20 cellular contexts compared by ENCODE assay signal in genomic region chr12:709631-710030, GRCh38. TPM values are rescaled to one million over a fixed set of nuclear protein-coding genes. Genes with fewer than 3 reads are reported as not detected.
DNase-seq lines count a peak whose midpoint lies in the region; ATAC-seq, FAIRE-seq and TF ChIP-seq lines count a peak whose summit lies in the region.
"Had no signal": no experiment of that assay in that cellular context is flagged by ENCODE, and none has a peak within 500 bp of the region (broad histone marks: within the 10 kb centered on the region; RNA-seq: fewer than 3 reads in every experiment).

No MANE protein-coding gene starts in this region.

- intact Hi-C loops in HepG2 (cut with micrococcal nuclease; ENCODE audit: unreplicated experiment): no loop called here

- in situ Hi-C loops in HepG2 (cut with HindIII; ENCODE audit: extremely low pct_ligation_motif_present, low pct_unique_long_range_greater_than_20kb): no loop called here

- no peaks in the 10 kb centered on the region for H3K27me3 ChIP-seq in liver (ENCODE audit: control insufficient read depth in 4 of 4, insufficient read depth in 4 of 4, low read length in 3 of 4)
- peaks cover 0 to 10% of the 10 kb centered on the region in 2 experiments; a peak in 1 of 5 replicates for H3K27me3 ChIP-seq in HepG2 (ENCODE audit: control insufficient read depth in 1 of 2, insufficient read depth in 2 of 2, low read length in 2 of 2)

- TF ChIP-seq CTCF in liver (IDR thresholded peaks at IDR 0.05; ENCODE audit: low read depth, low read length, missing input control): no peak
- TF ChIP-seq CTCF in HepG2 (CRISPR knock-in tag; IDR thresholded peaks at IDR 0.05): no peak
- TF ChIP-seq CTCF in nephron progenitor cell (IDR thresholded peaks at IDR 0.05): no peak
- no peak for TF ChIP-seq CTCF in endothelial cell (IDR thresholded peaks at IDR 0.05; ENCODE audit: unreplicated experiment)

- H3K4me3 Mint-ChIP-seq in nephron progenitor cell: no peak overlapping the region
- H3K4me3 Mint-ChIP-seq in endothelial cell (ENCODE audit: unreplicated experiment): no peak overlapping the region
- H3K4me3 Mint-ChIP-seq: CD8-positive, alpha-beta T cell; HFFc6 had no signal

- H3K27ac ChIP-seq in liver (ENCODE audit: low read depth in 1 of 2, low read length in 2 of 2) (no peak overlapping the region), HepG2 (ENCODE audit: extremely low read length, insufficient read depth, low read length) (no peak overlapping the region), cingulate gyrus (ENCODE audit: low read depth, low read length) (peak overlapping the region; percentile 60)

- H3K27me3 Mint-ChIP-seq in nephron progenitor cell (ENCODE audit: low read depth, poor library complexity): peaks cover 17% of the 10 kb centered on the region
- no peaks in the 10 kb centered on the region for H3K27me3 Mint-ChIP-seq in endothelial cell (ENCODE audit: unreplicated experiment)

- peak overlapping the region; percentile 74 for H3K27ac Mint-ChIP-seq in nephron progenitor cell
- H3K27ac Mint-ChIP-seq in endothelial cell (ENCODE audit: unreplicated experiment): no peak overlapping the region
- H3K27ac Mint-ChIP-seq: CD14-positive monocyte; CD8-positive, alpha-beta T cell; HFFc6 had no signal

- BruUV-seq in HepG2 (replicated peaks; lab: Mats Ljungman, UMichigan): no TSS peak

- H3K4me3 ChIP-seq in liver (ENCODE audit: low read depth in 1 of 3, low read length in 3 of 3) (no peak overlapping the region), HepG2 (replicated peaks in 1 of 3; ENCODE audit: insufficient read depth in 1 of 3, low read depth in 2 of 3, low read length in 3 of 3) (no peak overlapping the region)
- H3K4me3 ChIP-seq: HAP-1 had no signal

- H3K36me3 ChIP-seq in liver (ENCODE audit: control insufficient read depth in 4 of 4, insufficient read depth in 3 of 4, low read depth in 1 of 4, low read length in 3 of 4) (no peaks in the 10 kb centered on the region), HepG2 (replicated peaks in 1 of 2; ENCODE audit: control insufficient read depth in 1 of 2, insufficient read depth in 2 of 2, low read length in 2 of 2) (no peaks in the 10 kb centered on the region)
- H3K36me3 ChIP-seq: HAP-1 had no signal

- CTCF ChIA-PET in HepG2 (lab: Yijun Ruan, JAX; ENCODE audit: low intra/inter-chr PET ratio, low total read pairs): no interaction called here

- no peaks in the 10 kb centered on the region for H3K4me1 ChIP-seq in liver (ENCODE audit: control insufficient read depth in 4 of 4, insufficient read depth in 4 of 4, low read length in 3 of 4)
- peaks cover 20% of the 10 kb centered on the region for H3K4me1 ChIP-seq in HepG2 (ENCODE audit: insufficient read depth, low read length)
- H3K4me1 ChIP-seq: HAP-1 had no signal

- TF ChIP-seq EP300 in HepG2 (IDR thresholded peaks at IDR 0.05; ENCODE audit: low read depth in 2 of 2, low read length in 2 of 2) (no peak), HepG2 (CRISPR knock-in tag; IDR thresholded peaks at IDR 0.05; ENCODE audit: borderline replicate concordance) (no peak)

- no peak for FAIRE-seq in HepG2 (lab: Jason Lieb, UNC)
- FAIRE-seq: D721Med, G401.6, GM12891 had no signal

- H3K36me3 Mint-ChIP-seq in nephron progenitor cell (ENCODE audit: low read depth) (no peaks in the 10 kb centered on the region), endothelial cell (ENCODE audit: low read depth, unreplicated experiment) (no peaks in the 10 kb centered on the region)
- H3K36me3 Mint-ChIP-seq: CD14-positive monocyte; CD8-positive, alpha-beta T cell had no signal

- TF ChIP-seq POLR2A in HepG2 (IDR thresholded peaks at IDR 0.05; ENCODE audit: insufficient read depth in 1 of 2, low read depth in 2 of 2, low read length in 2 of 2): no peak

- no peaks in the 10 kb centered on the region for H3K79me2 ChIP-seq in HepG2 (ENCODE audit: insufficient read depth, low read length)

- H3K9me3 ChIP-seq in liver (ENCODE audit: control insufficient read depth in 4 of 4, low read length in 3 of 4): no peaks in the 10 kb centered on the region
- H3K9me3 ChIP-seq in HepG2 (ENCODE audit: low read length): no peaks in the 10 kb centered on the region
- H3K9me3 ChIP-seq: HAP-1 had no signal

- POLR2A ChIA-PET in HepG2 (lab: Yijun Ruan, JAX): no interaction called here

- no peak for ATAC-seq in HepG2
- ATAC-seq in GM21423 (IDR thresholded peaks at IDR 0.05; ENCODE audit: unreplicated experiment): no peak
- ATAC-seq: CD8-positive, alpha-beta T cell had no signal

- H3K9ac ChIP-seq in liver (ENCODE audit: low read depth in 1 of 2, low read length in 2 of 2): no peak overlapping the region
- no peak overlapping the region for H3K9ac ChIP-seq in HepG2 (ENCODE audit: insufficient read depth, low read depth, low read length)

- DNase-seq in HepG2 (ENCODE audit: low spot score): no peak
- DNase-seq in nephron progenitor cell: no peak
- no peak for DNase-seq in endothelial cell (ENCODE audit: low spot score)
- no peak for DNase-seq in stimulated activated naive CD4-positive, alpha-beta T cell (lab: John Stamatoyannopoulos, UW)
- DNase-seq: CD8-positive, alpha-beta T cell; COR-L47; DMS153; DMS79 treated with DMSO at 0.1 percent for 48 hours; EL; GOT3; HFFc6 had no signal

- H3K4me1 Mint-ChIP-seq in nephron progenitor cell (peaks cover 5% of the 10 kb centered on the region), endothelial cell (ENCODE audit: unreplicated experiment) (no peaks in the 10 kb centered on the region)
- H3K4me1 Mint-ChIP-seq: CD14-positive monocyte had no signal

- WGBS in liver: 90% methylated on average over 6 of the region's 6 CpGs
- 77% methylated on average over 6 of the region's 6 CpGs for WGBS in HepG2 (ENCODE audit: low lambda C conversion rate)

- H2AFZ ChIP-seq in HepG2 (ENCODE audit: low read length): no peak overlapping the region

- no peaks in the 10 kb centered on the region for H4K20me1 ChIP-seq in HepG2 (ENCODE audit: insufficient read depth, low read length)

- no peak overlapping the region for H3K4me2 ChIP-seq in HepG2 (ENCODE audit: low read depth, low read length)

- H3K9me3 Mint-ChIP-seq in nephron progenitor cell: no peaks in the 10 kb centered on the region
- no peaks in the 10 kb centered on the region for H3K9me3 Mint-ChIP-seq in endothelial cell (ENCODE audit: unreplicated experiment)
- H3K9me3 Mint-ChIP-seq: CD8-positive, alpha-beta T cell; HFFc6 had no signal

- TF ChIP-seq RAD21 in liver (IDR thresholded peaks at IDR 0.05): peak; percentile 50
- TF ChIP-seq RAD21 in HepG2 (CRISPR knock-in tag; IDR thresholded peaks at IDR 0.05): no peak

RNA-seq across cellular contexts. Expression of gene WNK1, which starts 42.7 kb away (rescaled TPM):
- total RNA-seq in liver: 100 to 1,000 TPM in 1 of 2 donors, 10 to 100 TPM in 1; 78.9 to 299 TPM
- polyA plus RNA-seq in liver: 10 to 100 TPM; 22.4 to 28.7 TPM
- 31.1 and 55.4 TPM in 2 replicates for total RNA-seq in HepG2 (2016; rRNA removed; fragmentation: Illumina TruSeq; extraction: Trizol)
- 6.9 and 7.5 TPM in 2 replicates for total RNA-seq in HepG2 (2016; cell fraction: cytosol; rRNA removed; fragmentation: Illumina TruSeq; extraction: Trizol; ENCODE audit: low read depth)
- 30.0 and 49.7 TPM in 2 replicates for total RNA-seq in HepG2 (2016; cell fraction: insoluble cytoplasmic fraction; rRNA removed; fragmentation: Illumina TruSeq; extraction: Trizol)
- total RNA-seq in HepG2 (2016; cell fraction: membrane; rRNA removed; fragmentation: Illumina TruSeq; extraction: Trizol): 13.9 and 14.6 TPM in 2 replicates
- 64.2 and 67.8 TPM in 2 replicates for total RNA-seq in HepG2 (2016; cell fraction: nucleus; rRNA removed; fragmentation: Illumina TruSeq; extraction: Trizol)
- polyA plus RNA-seq in HepG2 (2011; rRNA removed): 54.8 and 63.6 TPM in 2 replicates
- 42.4 and 52.8 TPM in 2 replicates for polyA plus RNA-seq in HepG2 (2011; cell fraction: cytosol; rRNA removed)
- polyA plus RNA-seq in HepG2 (2011; cell fraction: nucleus; rRNA removed): 73.1 and 75.6 TPM in 2 replicates
- 62.3 and 73.2 TPM in 2 replicates for polyA plus RNA-seq in HepG2 (2012)
- 0.92 and 0.94 TPM in 2 replicates for polyA plus RNA-seq in HepG2 (2016; cell fraction: cytosol; fragmentation: Illumina TruSeq; extraction: Trizol; ENCODE audit: low read depth)
- 35.7 and 39.9 TPM in 2 replicates for polyA plus RNA-seq in HepG2 (2016; cell fraction: insoluble cytoplasmic fraction; fragmentation: Illumina TruSeq; extraction: Trizol; ENCODE audit: low read depth)
- polyA plus RNA-seq in HepG2 (2016; cell fraction: membrane; fragmentation: Illumina TruSeq; extraction: Trizol; ENCODE audit: low read depth): 2.2 and 4.7 TPM in 2 replicates
- 39.9 and 51.6 TPM in 2 replicates for polyA plus RNA-seq in HepG2 (2016; cell fraction: nucleus; fragmentation: Illumina TruSeq; extraction: Trizol; ENCODE audit: insufficient read depth, low read depth)
- polyA minus RNA-seq in HepG2 (2011; rRNA and poly(A)+ RNA removed; ENCODE audit: low replicate concordance): 231 and 292 TPM in 2 replicates
- polyA minus RNA-seq in HepG2 (2011; cell fraction: cytosol; rRNA and poly(A)+ RNA removed): 157 and 213 TPM in 2 replicates
- polyA minus RNA-seq in HepG2 (2011; cell fraction: nucleus; rRNA and poly(A)+ RNA removed): 269 and 312 TPM in 2 replicates
- total RNA-seq in endothelial cell (ENCODE audit: unreplicated experiment): 160 TPM

RNA-seq across cellular contexts. Expression of gene NINJ2, which starts 46.4 kb away (rescaled TPM):
- total RNA-seq in liver (10 to 100 TPM in 1 of 2 donors, 1 to 10 TPM in 1; 6.7 to 14.9 TPM), HepG2 (2016; rRNA removed; fragmentation: Illumina TruSeq; extraction: Trizol) (0.62 and 0.94 TPM in 2 replicates), endothelial cell (ENCODE audit: unreplicated experiment) (2.3 TPM)
- polyA plus RNA-seq in liver (10 to 100 TPM; 15.9 to 16.5 TPM), HepG2 (2011; rRNA removed) (3.8 and 5.4 TPM in 2 replicates)
- 0.51 TPM in 1 of 2 replicates, not detected in the other for total RNA-seq in HepG2 (2016; cell fraction: cytosol; rRNA removed; fragmentation: Illumina TruSeq; extraction: Trizol; ENCODE audit: low read depth)
- total RNA-seq in HepG2 (2016; cell fraction: insoluble cytoplasmic fraction; rRNA removed; fragmentation: Illumina TruSeq; extraction: Trizol): 0.34 and 0.56 TPM in 2 replicates
- 0.31 and 0.34 TPM in 2 replicates for total RNA-seq in HepG2 (2016; cell fraction: membrane; rRNA removed; fragmentation: Illumina TruSeq; extraction: Trizol)
- total RNA-seq in HepG2 (2016; cell fraction: nucleus; rRNA removed; fragmentation: Illumina TruSeq; extraction: Trizol): 1.0 TPM in 1 of 2 replicates, not detected in the other
- polyA plus RNA-seq in HepG2 (2011; cell fraction: cytosol; rRNA removed): 5.5 and 5.9 TPM in 2 replicates
- polyA plus RNA-seq in HepG2 (2011; cell fraction: nucleus; rRNA removed): 3.4 and 3.9 TPM in 2 replicates
- polyA plus RNA-seq in HepG2 (2012): 4.9 and 6.3 TPM in 2 replicates
- polyA plus RNA-seq in HepG2 (2016; cell fraction: cytosol; fragmentation: Illumina TruSeq; extraction: Trizol; ENCODE audit: low read depth): 0.87 and 0.95 TPM in 2 replicates
- polyA plus RNA-seq in HepG2 (2016; cell fraction: insoluble cytoplasmic fraction; fragmentation: Illumina TruSeq; extraction: Trizol; ENCODE audit: low read depth): 0.94 and 1.3 TPM in 2 replicates
- 0.98 and 1.2 TPM in 2 replicates for polyA plus RNA-seq in HepG2 (2016; cell fraction: membrane; fragmentation: Illumina TruSeq; extraction: Trizol; ENCODE audit: low read depth)
- 0.83 TPM in 2 replicates for polyA plus RNA-seq in HepG2 (2016; cell fraction: nucleus; fragmentation: Illumina TruSeq; extraction: Trizol; ENCODE audit: insufficient read depth, low read depth)
- 7.4 and 19.5 TPM in 2 replicates for polyA minus RNA-seq in HepG2 (2011; rRNA and poly(A)+ RNA removed; ENCODE audit: low replicate concordance)
- 1.1 and 2.0 TPM in 2 replicates for polyA minus RNA-seq in HepG2 (2011; cell fraction: cytosol; rRNA and poly(A)+ RNA removed)
- 0.64 and 1.6 TPM in 2 replicates for polyA minus RNA-seq in HepG2 (2011; cell fraction: nucleus; rRNA and poly(A)+ RNA removed)
- total RNA-seq: A172, HFFc6 had no signal
